Comparison of ENCODE assay signal across 1 cellular context in genomic region chr1:39196244-39197215, GRCh38.
TF ChIP-seq lines count a peak whose summit lies in the region.

No MANE protein-coding gene starts in this region.

TF ChIP-seq in K562, 482 proteins besides CTCF, POLR2A, EP300 and RAD21 (continued from another document and continues in another):
- TF ChIP-seq, protein P1, sequence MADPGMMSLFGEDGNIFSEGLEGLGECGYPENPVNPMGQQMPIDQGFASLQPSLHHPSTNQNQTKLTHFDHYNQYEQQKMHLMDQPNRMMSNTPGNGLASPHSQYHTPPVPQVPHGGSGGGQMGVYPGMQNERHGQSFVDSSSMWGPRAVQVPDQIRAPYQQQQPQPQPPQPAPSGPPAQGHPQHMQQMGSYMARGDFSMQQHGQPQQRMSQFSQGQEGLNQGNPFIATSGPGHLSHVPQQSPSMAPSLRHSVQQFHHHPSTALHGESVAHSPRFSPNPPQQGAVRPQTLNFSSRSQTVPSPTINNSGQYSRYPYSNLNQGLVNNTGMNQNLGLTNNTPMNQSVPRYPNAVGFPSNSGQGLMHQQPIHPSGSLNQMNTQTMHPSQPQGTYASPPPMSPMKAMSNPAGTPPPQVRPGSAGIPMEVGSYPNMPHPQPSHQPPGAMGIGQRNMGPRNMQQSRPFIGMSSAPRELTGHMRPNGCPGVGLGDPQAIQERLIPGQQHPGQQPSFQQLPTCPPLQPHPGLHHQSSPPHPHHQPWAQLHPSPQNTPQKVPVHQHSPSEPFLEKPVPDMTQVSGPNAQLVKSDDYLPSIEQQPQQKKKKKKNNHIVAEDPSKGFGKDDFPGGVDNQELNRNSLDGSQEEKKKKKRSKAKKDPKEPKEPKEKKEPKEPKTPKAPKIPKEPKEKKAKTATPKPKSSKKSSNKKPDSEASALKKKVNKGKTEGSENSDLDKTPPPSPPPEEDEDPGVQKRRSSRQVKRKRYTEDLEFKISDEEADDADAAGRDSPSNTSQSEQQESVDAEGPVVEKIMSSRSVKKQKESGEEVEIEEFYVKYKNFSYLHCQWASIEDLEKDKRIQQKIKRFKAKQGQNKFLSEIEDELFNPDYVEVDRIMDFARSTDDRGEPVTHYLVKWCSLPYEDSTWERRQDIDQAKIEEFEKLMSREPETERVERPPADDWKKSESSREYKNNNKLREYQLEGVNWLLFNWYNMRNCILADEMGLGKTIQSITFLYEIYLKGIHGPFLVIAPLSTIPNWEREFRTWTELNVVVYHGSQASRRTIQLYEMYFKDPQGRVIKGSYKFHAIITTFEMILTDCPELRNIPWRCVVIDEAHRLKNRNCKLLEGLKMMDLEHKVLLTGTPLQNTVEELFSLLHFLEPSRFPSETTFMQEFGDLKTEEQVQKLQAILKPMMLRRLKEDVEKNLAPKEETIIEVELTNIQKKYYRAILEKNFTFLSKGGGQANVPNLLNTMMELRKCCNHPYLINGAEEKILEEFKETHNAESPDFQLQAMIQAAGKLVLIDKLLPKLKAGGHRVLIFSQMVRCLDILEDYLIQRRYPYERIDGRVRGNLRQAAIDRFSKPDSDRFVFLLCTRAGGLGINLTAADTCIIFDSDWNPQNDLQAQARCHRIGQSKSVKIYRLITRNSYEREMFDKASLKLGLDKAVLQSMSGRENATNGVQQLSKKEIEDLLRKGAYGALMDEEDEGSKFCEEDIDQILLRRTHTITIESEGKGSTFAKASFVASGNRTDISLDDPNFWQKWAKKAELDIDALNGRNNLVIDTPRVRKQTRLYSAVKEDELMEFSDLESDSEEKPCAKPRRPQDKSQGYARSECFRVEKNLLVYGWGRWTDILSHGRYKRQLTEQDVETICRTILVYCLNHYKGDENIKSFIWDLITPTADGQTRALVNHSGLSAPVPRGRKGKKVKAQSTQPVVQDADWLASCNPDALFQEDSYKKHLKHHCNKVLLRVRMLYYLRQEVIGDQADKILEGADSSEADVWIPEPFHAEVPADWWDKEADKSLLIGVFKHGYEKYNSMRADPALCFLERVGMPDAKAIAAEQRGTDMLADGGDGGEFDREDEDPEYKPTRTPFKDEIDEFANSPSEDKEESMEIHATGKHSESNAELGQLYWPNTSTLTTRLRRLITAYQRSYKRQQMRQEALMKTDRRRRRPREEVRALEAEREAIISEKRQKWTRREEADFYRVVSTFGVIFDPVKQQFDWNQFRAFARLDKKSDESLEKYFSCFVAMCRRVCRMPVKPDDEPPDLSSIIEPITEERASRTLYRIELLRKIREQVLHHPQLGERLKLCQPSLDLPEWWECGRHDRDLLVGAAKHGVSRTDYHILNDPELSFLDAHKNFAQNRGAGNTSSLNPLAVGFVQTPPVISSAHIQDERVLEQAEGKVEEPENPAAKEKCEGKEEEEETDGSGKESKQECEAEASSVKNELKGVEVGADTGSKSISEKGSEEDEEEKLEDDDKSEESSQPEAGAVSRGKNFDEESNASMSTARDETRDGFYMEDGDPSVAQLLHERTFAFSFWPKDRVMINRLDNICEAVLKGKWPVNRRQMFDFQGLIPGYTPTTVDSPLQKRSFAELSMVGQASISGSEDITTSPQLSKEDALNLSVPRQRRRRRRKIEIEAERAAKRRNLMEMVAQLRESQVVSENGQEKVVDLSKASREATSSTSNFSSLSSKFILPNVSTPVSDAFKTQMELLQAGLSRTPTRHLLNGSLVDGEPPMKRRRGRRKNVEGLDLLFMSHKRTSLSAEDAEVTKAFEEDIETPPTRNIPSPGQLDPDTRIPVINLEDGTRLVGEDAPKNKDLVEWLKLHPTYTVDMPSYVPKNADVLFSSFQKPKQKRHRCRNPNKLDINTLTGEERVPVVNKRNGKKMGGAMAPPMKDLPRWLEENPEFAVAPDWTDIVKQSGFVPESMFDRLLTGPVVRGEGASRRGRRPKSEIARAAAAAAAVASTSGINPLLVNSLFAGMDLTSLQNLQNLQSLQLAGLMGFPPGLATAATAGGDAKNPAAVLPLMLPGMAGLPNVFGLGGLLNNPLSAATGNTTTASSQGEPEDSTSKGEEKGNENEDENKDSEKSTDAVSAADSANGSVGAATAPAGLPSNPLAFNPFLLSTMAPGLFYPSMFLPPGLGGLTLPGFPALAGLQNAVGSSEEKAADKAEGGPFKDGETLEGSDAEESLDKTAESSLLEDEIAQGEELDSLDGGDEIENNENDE (IDR thresholded peaks at IDR 0.05; ENCODE audit: low read depth, low read length): no peak
- TF ChIP-seq SREBF2 (CRISPR knock-in tag; IDR thresholded peaks at IDR 0.05): no peak
- TF ChIP-seq JUND (IDR thresholded peaks at IDR 0.05; ENCODE audit: borderline replicate concordance, low read depth, low read length): peak; percentile 28; the same call in 1 of the 2 replicates
- TF ChIP-seq JUND (tag; IDR thresholded peaks at IDR 0.05; ENCODE audit: borderline replicate concordance, low read depth, low read length): peak; percentile 17; the same call in 1 of the 3 replicates
- no peak for TF ChIP-seq CAMTA2 (CRISPR knock-in tag; conservative IDR thresholded peaks at IDR 0.05)
- no peak for TF ChIP-seq COPS2 (conservative IDR thresholded peaks at IDR 0.05)
- TF ChIP-seq MLLT1 (IDR thresholded peaks at IDR 0.05): no peak
- TF ChIP-seq CXXC5 (CRISPR knock-in tag; IDR thresholded peaks at IDR 0.05): no peak
- no peak for TF ChIP-seq ZNF696 (CRISPR knock-in tag; conservative IDR thresholded peaks at IDR 0.05)
- TF ChIP-seq ETV5 (CRISPR knock-in tag; IDR thresholded peaks at IDR 0.05; ENCODE audit: low read depth): peak; percentile 8; the same call in 1 of the 2 replicates
- TF ChIP-seq ATF1 (CRISPR knock-in tag; IDR thresholded peaks at IDR 0.05): no peak
- TF ChIP-seq ATF1 (tag; IDR thresholded peaks at IDR 0.05): no peak
- 0 out of 2 replicates have a peak, but pooled peaks have one; percentile 54 for TF ChIP-seq KLF16 (IDR thresholded peaks at IDR 0.05)
- peak; percentile 22; the same call in 1 of the 2 replicates for TF ChIP-seq NFE2 (IDR thresholded peaks at IDR 0.05; ENCODE audit: low read depth)
- TF ChIP-seq, protein P2, sequence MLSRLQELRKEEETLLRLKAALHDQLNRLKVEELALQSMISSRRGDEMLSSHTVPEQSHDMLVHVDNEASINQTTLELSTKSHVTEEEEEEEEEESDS (CRISPR knock-in tag; IDR thresholded peaks at IDR 0.05): no peak
- TF ChIP-seq PHF20 (IDR thresholded peaks at IDR 0.05; ENCODE audit: partially characterized antibody): no peak
- TF ChIP-seq, protein P3, sequence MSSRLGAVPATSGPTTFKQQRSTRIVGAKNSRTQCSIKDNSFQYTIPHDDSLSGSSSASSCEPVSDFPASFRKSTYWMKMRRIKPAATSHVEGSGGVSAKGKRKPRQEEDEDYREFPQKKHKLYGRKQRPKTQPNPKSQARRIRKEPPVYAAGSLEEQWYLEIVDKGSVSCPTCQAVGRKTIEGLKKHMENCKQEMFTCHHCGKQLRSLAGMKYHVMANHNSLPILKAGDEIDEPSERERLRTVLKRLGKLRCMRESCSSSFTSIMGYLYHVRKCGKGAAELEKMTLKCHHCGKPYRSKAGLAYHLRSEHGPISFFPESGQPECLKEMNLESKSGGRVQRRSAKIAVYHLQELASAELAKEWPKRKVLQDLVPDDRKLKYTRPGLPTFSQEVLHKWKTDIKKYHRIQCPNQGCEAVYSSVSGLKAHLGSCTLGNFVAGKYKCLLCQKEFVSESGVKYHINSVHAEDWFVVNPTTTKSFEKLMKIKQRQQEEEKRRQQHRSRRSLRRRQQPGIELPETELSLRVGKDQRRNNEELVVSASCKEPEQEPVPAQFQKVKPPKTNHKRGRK (tag; IDR thresholded peaks at IDR 0.05): no peak
- TF ChIP-seq CHD1 (IDR thresholded peaks at IDR 0.05; ENCODE audit: low read length): no peak
- no peak for TF ChIP-seq ZNF398 (CRISPR knock-in tag; IDR thresholded peaks at IDR 0.05)
- no peak for TF ChIP-seq TFAM (CRISPR knock-in tag; conservative IDR thresholded peaks at IDR 0.05)
- TF ChIP-seq ZC3H8 (IDR thresholded peaks at IDR 0.05): no peak
- no peak for TF ChIP-seq ZKSCAN3 (CRISPR knock-in tag; IDR thresholded peaks at IDR 0.05)
- TF ChIP-seq TRIM25 (IDR thresholded peaks at IDR 0.05; ENCODE audit: borderline replicate concordance): no peak
- TF ChIP-seq SRSF1 (IDR thresholded peaks at IDR 0.05; ENCODE audit: low read depth, low read length): no peak
- TF ChIP-seq ZFP36 (IDR thresholded peaks at IDR 0.05; ENCODE audit: low read depth, low read length, partially characterized antibody): no peak
- no peak for TF ChIP-seq DEAF1 (CRISPR knock-in tag; IDR thresholded peaks at IDR 0.05)
- TF ChIP-seq MTA1 (IDR thresholded peaks at IDR 0.05; ENCODE audit: borderline replicate concordance): no peak
- TF ChIP-seq BRD9 (IDR thresholded peaks at IDR 0.05; ENCODE audit: low read depth, partially characterized antibody): peak; percentile 9
- no peak for TF ChIP-seq SMC3 (conservative IDR thresholded peaks at IDR 0.05; ENCODE audit: insufficient read depth, low read depth, low read length)
- TF ChIP-seq ZNF592 (IDR thresholded peaks at IDR 0.05): 0 out of 2 replicates have a peak, but pooled peaks have one; percentile 33
- no peak for TF ChIP-seq MAFG (tag; conservative IDR thresholded peaks at IDR 0.05)
- TF ChIP-seq SMARCA5 (IDR thresholded peaks at IDR 0.05): no peak
- TF ChIP-seq IFI16 (CRISPR knock-in tag; IDR thresholded peaks at IDR 0.05): no peak
- TF ChIP-seq CTBP1 (IDR thresholded peaks at IDR 0.05; ENCODE audit: borderline replicate concordance): no peak
- 0 out of 2 replicates have a peak, but pooled peaks have one; percentile 56 for TF ChIP-seq ZKSCAN8 (CRISPR knock-in tag; IDR thresholded peaks at IDR 0.05)
- no peak for TF ChIP-seq ZBTB7A (IDR thresholded peaks at IDR 0.05; ENCODE audit: borderline replicate concordance, control insufficient read depth, low read depth, low read length)
